9 cellular contexts compared by ENCODE assay signal in genomic region chr17:57480438-57481196, GRCh38.
A peak's percentile ranks its signal among the peaks of the same experiment; 100 is the strongest.
DNase-seq lines count a peak whose midpoint lies in the region; ATAC-seq and TF ChIP-seq lines count a peak whose summit lies in the region.
"Had no signal": no experiment of that assay in that cellular context is flagged by ENCODE, and none has a peak within 500 bp of the region (broad histone marks: within the 10 kb centered on the region; RNA-seq: fewer than 3 reads in every experiment).

No MANE protein-coding gene starts in this region.

- TF ChIP-seq CTCF in GM13977 (IDR thresholded peaks at IDR 0.05; ENCODE audit: extremely low read depth, insufficient read depth, missing control alignments) (no peak), Peyer's patch (IDR thresholded peaks at IDR 0.05) (no peak)

- DNase-seq in GM13977 (ENCODE audit: low spot score) (peak; percentile 39), RKO (ENCODE audit: low spot score) (peak; percentile 8), renal cortical epithelial cell (ENCODE audit: low read depth) (peak; percentile 78), Peyer's patch (no peak)
- DNase-seq: esophagus squamous epithelium had no signal

- ATAC-seq in esophagus mucosa (peak; percentile 44), GM18873 (IDR thresholded peaks at IDR 0.05; ENCODE audit: low FRiP score, unreplicated experiment) (no peak), GM19023 (IDR thresholded peaks at IDR 0.05; ENCODE audit: unreplicated experiment) (no peak), HG03378 (IDR thresholded peaks at IDR 0.05; ENCODE audit: unreplicated experiment) (no peak)

- no peak overlapping the region for H3K4me3 ChIP-seq in Peyer's patch
- H3K4me3 ChIP-seq: esophagus squamous epithelium had no signal

- no peaks in the 10 kb centered on the region for H3K27me3 ChIP-seq in Peyer's patch
- H3K27me3 ChIP-seq: esophagus squamous epithelium had no signal

- in situ Hi-C loops in GM13977 (cut with MboI; ENCODE audit: low pct_unique_long_range_greater_than_20kb, low sequenced_read_pairs, unreplicated experiment) = no loop called here

- H3K9me3 ChIP-seq in Peyer's patch = no peaks in the 10 kb centered on the region
- H3K9me3 ChIP-seq: esophagus squamous epithelium had no signal

- H3K27ac ChIP-seq in Peyer's patch = no peak overlapping the region

- H3K36me3 ChIP-seq in Peyer's patch = no peaks in the 10 kb centered on the region
- H3K36me3 ChIP-seq: esophagus squamous epithelium had no signal

- no peaks in the 10 kb centered on the region for H3K4me1 ChIP-seq in Peyer's patch

- TF ChIP-seq POLR2A in Peyer's patch (IDR thresholded peaks at IDR 0.05) = no peak

Comparison
In these comparisons a context has a peak if more than half of its experiments do, and no peak if none do; other contexts are left out.
1. DNase-seq: peak in GM13977 (single experiment), RKO (single experiment) and renal cortical epithelial cell (single experiment); none in Peyer's patch (0 of 3).